ENCODE assay signal across 19 cellular contexts in the genomic region with DNA sequence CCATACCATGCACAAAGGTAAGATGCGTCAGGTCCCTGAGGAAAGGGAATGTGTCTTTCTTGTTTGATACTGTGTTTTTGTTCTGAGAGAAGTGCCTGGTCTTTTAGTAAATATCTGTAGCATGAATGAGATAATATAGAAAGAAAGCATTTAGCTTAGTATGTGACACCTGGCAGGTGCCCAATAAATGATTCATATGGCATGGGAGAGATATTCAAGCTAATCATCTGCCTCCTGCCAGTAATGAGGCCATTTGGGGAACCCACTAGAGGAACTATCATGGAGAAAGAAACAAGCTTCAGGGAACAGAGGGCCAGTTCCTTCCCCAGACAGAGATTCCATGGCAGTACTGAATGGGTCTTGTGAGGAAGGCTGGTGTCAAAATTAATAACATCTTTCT.
A peak's percentile ranks its signal among the peaks of the same experiment; 100 is the strongest.
DNase-seq lines count a peak whose midpoint lies in the region; ATAC-seq and TF ChIP-seq lines count a peak whose summit lies in the region.
"Had no signal": no experiment of that assay in that cellular context is flagged by ENCODE, and none has a peak within 500 bp of the region (broad histone marks: within the 10 kb centered on the region; RNA-seq: fewer than 3 reads in every experiment).

No MANE protein-coding gene starts in this region.

- H3K4me3 Mint-ChIP-seq in T-helper 17 cell = no peak overlapping the region
- H3K4me3 Mint-ChIP-seq: B cell; memory B cell; naive thymus-derived CD8-positive, alpha-beta T cell had no signal

- TF ChIP-seq CTCF in astrocyte of the spinal cord (IDR thresholded peaks at IDR 0.05; ENCODE audit: low read depth, low read length) = no peak

- H3K27me3 Mint-ChIP-seq in T-helper 17 cell = no peaks in the 10 kb centered on the region
- H3K27me3 Mint-ChIP-seq: B cell, memory B cell had no signal

- H3K9me3 ChIP-seq in MG63 (0 out of 2 replicates have a peak, but pooled peaks cover 2% of the 10 kb centered on the region), T-helper 17 cell (ENCODE audit: control insufficient read depth, low read length, poor library complexity, severe bottlenecking) (no peaks in the 10 kb centered on the region)

- H3K4me3 ChIP-seq in MG63 = no peak overlapping the region
- no peak overlapping the region for H3K4me3 ChIP-seq in astrocyte of the spinal cord (ENCODE audit: low read depth, low read length)
- H3K4me3 ChIP-seq: heart left ventricle had no signal

- no peaks in the 10 kb centered on the region for H3K36me3 ChIP-seq in MG63
- H3K36me3 ChIP-seq: heart left ventricle had no signal

- H3K4me1 Mint-ChIP-seq in T-helper 17 cell = no peaks in the 10 kb centered on the region
- H3K4me1 Mint-ChIP-seq: B cell; memory B cell; naive thymus-derived CD8-positive, alpha-beta T cell had no signal

- no peaks in the 10 kb centered on the region for H3K27me3 ChIP-seq in MG63
- H3K27me3 ChIP-seq: heart left ventricle had no signal

- H3K36me3 Mint-ChIP-seq in T-helper 17 cell (ENCODE audit: low read depth) = no peaks in the 10 kb centered on the region
- H3K36me3 Mint-ChIP-seq: memory B cell had no signal

- in situ Hi-C loops in astrocyte of the spinal cord (cut with HindIII; ENCODE audit: low sequenced_read_pairs) = no loop called here

- H3K27ac Mint-ChIP-seq in T-helper 17 cell = no peak overlapping the region
- H3K27ac Mint-ChIP-seq: B cell; memory B cell; naive thymus-derived CD8-positive, alpha-beta T cell had no signal

- DNase-seq in EH (ENCODE audit: low read depth) (peak; percentile 18), MG63 (peak; percentile 53), astrocyte of the spinal cord (ENCODE audit: low read depth, low spot score) (peak; percentile 24), glomerular visceral epithelial cell (ENCODE audit: extremely low spot score) (peak; percentile 48), T-helper 17 cell (no peak), SHP77 (lab: John Stamatoyannopoulos, UW) (no peak)
- DNase-seq: activated CD4-positive, alpha-beta T cell treated with anti-CD3 and anti-CD28 coated beads for 1 hour; activated effector memory CD4-positive, alpha-beta T cell treated with Interleukin-2 at 50 U/mL for 16 hours; amygdala; heart left ventricle; naive thymus-derived CD8-positive, alpha-beta T cell; NCI-H1417 treated with DMSO at 0.1 percent for 48 hours; NCI-H510A treated with DMSO at 0.1 percent for 48 hours; small intestine; stimulated activated CD4-positive, alpha-beta T cell treated with anti-CD3 and anti-CD28 coated beads, Interleukin-4, amount 100 ng/mL, for 24 hours; T1000 had no signal

- ATAC-seq in T-helper 17 cell = no peak
- no peak for ATAC-seq in GM18511 (IDR thresholded peaks at IDR 0.05; ENCODE audit: unreplicated experiment)
- ATAC-seq: heart left ventricle; naive thymus-derived CD8-positive, alpha-beta T cell had no signal

Comparison
In these comparisons a context has a peak if more than half of its experiments do, and no peak if none do; other contexts are left out.
1. DNase-seq: peak in EH (single experiment), MG63 (single experiment), astrocyte of the spinal cord (single experiment) and glomerular visceral epithelial cell (single experiment); none in T-helper 17 cell (0 of 3) and SHP77 (0 of 2).